Comparison of ENCODE assay signal across 8 cellular contexts in genomic region chr15:78902281-78903032, GRCh38. TPM values are rescaled to one million over a fixed set of nuclear protein-coding genes. Genes with fewer than 3 reads are reported as not detected.
DNase-seq lines count a peak whose midpoint lies in the region; ATAC-seq, FAIRE-seq and TF ChIP-seq lines count a peak whose summit lies in the region.
"Not testable (repeated sequence)": the region's sequence is repeated elsewhere in the genome, so short reads cannot be mapped to it uniquely, and the experiment has no call there.

No MANE protein-coding gene starts in this region.

- H3K36me3 Mint-ChIP-seq in activated CD4-positive, alpha-beta T cell treated with anti-CD3 and anti-CD28 coated beads for 36 hours (ENCODE audit: low read depth), result peaks cover 76% of the 10 kb centered on the region

- not testable (repeated sequence) for FAIRE-seq in GM12891 (lab: Jason Lieb, UNC); GM12878 (lab: Jason Lieb, UNC)

- CTCF ChIA-PET in activated CD4-positive, alpha-beta T cell treated with anti-CD3 and anti-CD28 coated beads for 36 hours (lab: Charles Lee), result interaction anchor here (0.6 kb wide), 1 partner anchor 11 kb away, joined by 3 read pairs; no protein-coding TSS in a partner anchor
- CTCF ChIA-PET in GM12878 (lab: Yijun Ruan, JAX), result interaction anchor here (1.3 to 1.7 kb wide), 2 partner anchors 8 to 42 kb away, joined by 3 to 4 read pairs; no protein-coding TSS in a partner anchor

- not testable (repeated sequence) for DNase-seq in GM12891 (ENCODE audit: insufficient read length, low spot score); activated CD4-positive, alpha-beta T cell treated with anti-CD3 and anti-CD28 coated beads for 36 hours; GM12878 (ENCODE audit: low read depth, low spot score); vagina (ENCODE audit: extremely low spot score in 2 of 2)
- DNase-seq in fibroblast of pulmonary artery (ENCODE audit: low read depth), result peak; percentile 59
- peak; percentile 47 for DNase-seq in renal cortical epithelial cell (ENCODE audit: low read depth)

- not testable (repeated sequence) for H3K4me3 Mint-ChIP-seq in activated CD4-positive, alpha-beta T cell treated with anti-CD3 and anti-CD28 coated beads for 36 hours

- SMC1A ChIA-PET in GM12878 (lab: Charles Lee; ENCODE audit: uncharacterized antibody, unreplicated experiment), result interaction anchor here (0.9 to 1.5 kb wide), 5 partner anchors 9 to 35 kb away, joined by 3 to 4 read pairs (median 3); no protein-coding TSS in a partner anchor

- RAD21 ChIA-PET in GM12878 (lab: Charles Lee; ENCODE audit: unreplicated experiment), result not testable (repeated sequence)

- not testable (repeated sequence) for H3K4me2 ChIP-seq in GM12878 (ENCODE audit: control insufficient read depth, insufficient read depth)

- H3K36me3 ChIP-seq in GM12878 (ENCODE audit: control insufficient read depth in 2 of 2, insufficient read depth in 2 of 2, low read length in 1 of 2), result peaks cover 6 to 39% of the 10 kb centered on the region in 2 experiments
- peaks cover 95% of the 10 kb centered on the region for H3K36me3 ChIP-seq in mesodermal cell (ENCODE audit: control insufficient read depth, insufficient read depth, low read length)
- H3K36me3 ChIP-seq in vagina, result peaks cover 2 to 65% of the 10 kb centered on the region in 2 donors

- WGBS in GM12878 (ENCODE audit: insufficient coverage, insufficient replicate concordance, low lambda C conversion rate, missing lambda C conversion rate), result 76% methylated on average over 13 of the region's 13 CpGs
- 94% methylated on average over 3 to 7 of the region's 13 CpGs for WGBS in mesodermal cell (ENCODE audit: insufficient coverage in 2 of 2), 2 experiments

- H3K9me3 ChIP-seq in GM12878 (replicated peaks; ENCODE audit: control insufficient read depth, insufficient read depth, low read length); mesodermal cell (ENCODE audit: control insufficient read depth, low read length); vagina: not testable (repeated sequence)

- H3K9me3 Mint-ChIP-seq in activated CD4-positive, alpha-beta T cell treated with anti-CD3 and anti-CD28 coated beads for 36 hours (ENCODE audit: low read depth), result not testable (repeated sequence)

- H3K27me3 Mint-ChIP-seq in activated CD4-positive, alpha-beta T cell treated with anti-CD3 and anti-CD28 coated beads for 36 hours, result not testable (repeated sequence)

- intact Hi-C loops in activated CD4-positive, alpha-beta T cell treated with anti-CD3 and anti-CD28 coated beads for 36 hours (cut with DNase I, micrococcal nuclease); GM12878 (cut with micrococcal nuclease; ENCODE audit: unreplicated experiment); vagina (cut with DNase I): not testable (repeated sequence)

- not testable (repeated sequence) for BruUV-seq in GM12878 (replicated peaks; lab: Mats Ljungman, UMichigan)

- POLR2A ChIA-PET in activated CD4-positive, alpha-beta T cell treated with anti-CD3 and anti-CD28 coated beads for 36 hours (lab: Charles Lee), result not testable (repeated sequence)
- POLR2A ChIA-PET in GM12878 (lab: Charles Lee), result interaction anchor here (0.7 kb wide), 1 partner anchor 126 kb away, joined by 3 read pairs; no protein-coding TSS in a partner anchor

- not testable (repeated sequence) for H4K20me1 ChIP-seq in GM12878 (ENCODE audit: control insufficient read depth, insufficient read depth)

- not testable (repeated sequence) for H3K79me2 ChIP-seq in GM12878 (ENCODE audit: control insufficient read depth, insufficient read depth, low read length)

- H3K27ac ChIP-seq in GM12878 (ENCODE audit: control insufficient read depth, insufficient read depth), result not testable (repeated sequence)
- H3K27ac ChIP-seq in mesodermal cell (ENCODE audit: low read depth, low read length, severe bottlenecking) (peak overlapping the region; percentile 57), vagina (peak overlapping the region; percentile 2)

- TF ChIP-seq POLR2A in GM12891 (IDR thresholded peaks at IDR 0.05; ENCODE audit: low read depth, low read length); vagina (IDR thresholded peaks at IDR 0.05): not testable (repeated sequence)
- peak; percentile 41; the same call in 1 of the 2 replicates for TF ChIP-seq POLR2A in GM12878 (IDR thresholded peaks at IDR 0.05; ENCODE audit: low read depth, low read length)

- peak overlapping the region; percentile 58 for H3K27ac Mint-ChIP-seq in activated CD4-positive, alpha-beta T cell treated with anti-CD3 and anti-CD28 coated beads for 36 hours

- H3K27me3 ChIP-seq in GM12878 (replicated peaks in 1 of 2; ENCODE audit: control insufficient read depth in 2 of 2, insufficient read depth in 2 of 2, low read length in 1 of 2); vagina: not testable (repeated sequence)

- not testable (repeated sequence) for H3K4me1 Mint-ChIP-seq in activated CD4-positive, alpha-beta T cell treated with anti-CD3 and anti-CD28 coated beads for 36 hours

- H3K4me3 ChIP-seq in GM12878; fibroblast of pulmonary artery (replicated peaks; ENCODE audit: low read depth, low read length); mesodermal cell (ENCODE audit: extremely low read depth, insufficient read depth, low read length, poor library complexity, severe bottlenecking); vagina: not testable (repeated sequence)

- not testable (repeated sequence) for ATAC-seq in activated CD4-positive, alpha-beta T cell treated with anti-CD3 and anti-CD28 coated beads for 36 hours; GM12878

- not testable (repeated sequence) for H3K9ac ChIP-seq in GM12878 (ENCODE audit: control insufficient read depth, insufficient read depth, low read length)

- not testable (repeated sequence) for TF ChIP-seq RAD21 in GM12878 (IDR thresholded peaks at IDR 0.05; ENCODE audit: insufficient read depth, low read depth, low read length)

- in situ Hi-C loops in GM12878 (cut with MboI), result not testable (repeated sequence)

- H2AFZ ChIP-seq in GM12878 (ENCODE audit: control insufficient read depth, low read depth, low read length), result not testable (repeated sequence)

- TF ChIP-seq EP300 in GM12878 (IDR thresholded peaks at IDR 0.05; ENCODE audit: borderline replicate concordance in 1 of 2, control insufficient read depth in 1 of 2, low read depth in 2 of 2, low read length in 2 of 2), result not testable (repeated sequence)

- TF ChIP-seq CTCF in GM12878 (IDR thresholded peaks at IDR 0.05 in 2 of 3, conservative IDR thresholded peaks at IDR 0.05 in 1 of 3; ENCODE audit: control insufficient read depth in 2 of 3, extremely low read depth in 1 of 3, insufficient read depth in 1 of 3, low read depth in 3 of 3, low read length in 3 of 3); fibroblast of pulmonary artery (IDR thresholded peaks at IDR 0.05; ENCODE audit: low read length, missing control alignments); vagina (IDR thresholded peaks at IDR 0.05): not testable (repeated sequence)

- not testable (repeated sequence) for H3K4me1 ChIP-seq in GM12878 (ENCODE audit: control insufficient read depth, insufficient read depth, low read length); mesodermal cell (ENCODE audit: control insufficient read depth, insufficient read depth, low read length, poor library complexity, severe bottlenecking)
- H3K4me1 ChIP-seq in vagina, result peaks cover 30% of the 10 kb centered on the region

RNA-seq across cellular contexts. Expression of gene MORF4L1, which starts 29.8 kb away (rescaled TPM):
- polyA plus RNA-seq in GM12891 (2012; ENCODE audit: low read depth, missing spikeins), result 287 TPM
- 307 TPM for polyA plus RNA-seq in PFSK-1 (2012; ENCODE audit: insufficient read length, low read depth)
- 100 to 1,000 TPM; 260 to 353 TPM for total RNA-seq in activated CD4-positive, alpha-beta T cell treated with anti-CD3 and anti-CD28 coated beads for 36 hours
- 189 and 192 TPM in 2 replicates for total RNA-seq in GM12878 (2013; cell fraction: nucleolus; rRNA removed)
- total RNA-seq in GM12878 (2014; rRNA removed), result 113 and 132 TPM in 2 replicates
- 183 and 189 TPM in 2 replicates for total RNA-seq in GM12878 (2014; rRNA removed; fragmentation: Illumina TruSeq; extraction: Trizol)
- total RNA-seq in GM12878 (2021), result 227 and 245 TPM in 2 replicates
- polyA plus RNA-seq in GM12878 (2011; ENCODE audit: low read depth), result 210 TPM
- 356 and 537 TPM in 2 replicates for polyA plus RNA-seq in GM12878 (2011; rRNA removed)
- polyA plus RNA-seq in GM12878 (2011; cell fraction: cytosol; rRNA removed), result 120 and 179 TPM in 2 replicates
- 98.5 and 126 TPM in 2 replicates for polyA plus RNA-seq in GM12878 (2011; cell fraction: nucleus; rRNA removed)
- polyA plus RNA-seq in GM12878 (2012), result 241 and 341 TPM in 2 replicates
- polyA plus RNA-seq in GM12878 (2014; fragmentation: Illumina TruSeq; extraction: Trizol), result 636 and 940 TPM in 2 replicates
- 100 to 1,000 TPM; 230 to 403 TPM for polyA plus RNA-seq in GM12878 (2014; fragmentation: Nextera tagmentation; extraction: Ambion mirVana)
- 325 and 426 TPM in 2 replicates for polyA plus RNA-seq in GM12878 (2014; rRNA removed)
- polyA plus RNA-seq in GM12878 (2016; fragmentation: Nextera tagmentation; extraction: Ambion mirVana), result 100 to 1,000 TPM; 184 to 198 TPM
- 76.0 and 104 TPM in 2 replicates for polyA minus RNA-seq in GM12878 (2011; rRNA and poly(A)+ RNA removed)
- 52.9 and 57.2 TPM in 2 replicates for polyA minus RNA-seq in GM12878 (2011; cell fraction: cytosol; rRNA and poly(A)+ RNA removed)
- polyA minus RNA-seq in GM12878 (2011; cell fraction: nucleus; rRNA and poly(A)+ RNA removed), result 41.2 and 59.2 TPM in 2 replicates
- polyA plus RNA-seq in mesodermal cell (2013, experiment 1 of 2), result 416 TPM
- polyA plus RNA-seq in mesodermal cell (2013, experiment 2 of 2), result 429 TPM
- total RNA-seq in renal cortical epithelial cell, result 422 and 542 TPM in 2 replicates
- 170 TPM for total RNA-seq in vagina

RNA-seq across cellular contexts. Expression of gene CTSH, which starts 42.4 kb away (rescaled TPM):
- 464 TPM for polyA plus RNA-seq in GM12891 (2012; ENCODE audit: low read depth, missing spikeins)
- polyA plus RNA-seq in PFSK-1 (2012; ENCODE audit: insufficient read length, low read depth), result 5.4 TPM
- 10 to 100 TPM; 11.2 to 15.1 TPM for total RNA-seq in activated CD4-positive, alpha-beta T cell treated with anti-CD3 and anti-CD28 coated beads for 36 hours
- 537 and 552 TPM in 2 replicates for total RNA-seq in GM12878 (2013; cell fraction: nucleolus; rRNA removed)
- total RNA-seq in GM12878 (2014; rRNA removed) (978 and 1,037 TPM in 2 replicates), GM12878 (2014; rRNA removed; fragmentation: Illumina TruSeq; extraction: Trizol) (431 and 454 TPM in 2 replicates), GM12878 (2021) (510 and 512 TPM in 2 replicates), renal cortical epithelial cell (48.6 and 103 TPM in 2 replicates), vagina (110 TPM)
- polyA plus RNA-seq in GM12878 (2011; ENCODE audit: low read depth), result 365 TPM
- polyA plus RNA-seq in GM12878 (2011; rRNA removed) (1,085 and 1,212 TPM in 2 replicates), GM12878 (2014; fragmentation: Illumina TruSeq; extraction: Trizol) (738 and 761 TPM in 2 replicates), GM12878 (2014; fragmentation: Nextera tagmentation; extraction: Ambion mirVana) (10 to 100 TPM; 30.2 to 88.2 TPM), GM12878 (2014; rRNA removed) (983 and 1,098 TPM in 2 replicates), GM12878 (2016; fragmentation: Nextera tagmentation; extraction: Ambion mirVana) (100 to 1,000 TPM; 505 to 526 TPM)
- 1,125 and 1,816 TPM in 2 replicates for polyA plus RNA-seq in GM12878 (2011; cell fraction: cytosol; rRNA removed)
- 2,323 and 2,526 TPM in 2 replicates for polyA plus RNA-seq in GM12878 (2011; cell fraction: nucleus; rRNA removed)
- 535 and 663 TPM in 2 replicates for polyA plus RNA-seq in GM12878 (2012)
- polyA minus RNA-seq in GM12878 (2011; rRNA and poly(A)+ RNA removed), result 591 and 663 TPM in 2 replicates
- polyA minus RNA-seq in GM12878 (2011; cell fraction: cytosol; rRNA and poly(A)+ RNA removed), result 223 and 239 TPM in 2 replicates
- 381 and 500 TPM in 2 replicates for polyA minus RNA-seq in GM12878 (2011; cell fraction: nucleus; rRNA and poly(A)+ RNA removed)
- 12.5 TPM for polyA plus RNA-seq in mesodermal cell (2013, experiment 1 of 2)
- polyA plus RNA-seq in mesodermal cell (2013, experiment 2 of 2), result 9.9 TPM
